Comparison of ENCODE assay signal across 10 cellular contexts in the genomic region with DNA sequence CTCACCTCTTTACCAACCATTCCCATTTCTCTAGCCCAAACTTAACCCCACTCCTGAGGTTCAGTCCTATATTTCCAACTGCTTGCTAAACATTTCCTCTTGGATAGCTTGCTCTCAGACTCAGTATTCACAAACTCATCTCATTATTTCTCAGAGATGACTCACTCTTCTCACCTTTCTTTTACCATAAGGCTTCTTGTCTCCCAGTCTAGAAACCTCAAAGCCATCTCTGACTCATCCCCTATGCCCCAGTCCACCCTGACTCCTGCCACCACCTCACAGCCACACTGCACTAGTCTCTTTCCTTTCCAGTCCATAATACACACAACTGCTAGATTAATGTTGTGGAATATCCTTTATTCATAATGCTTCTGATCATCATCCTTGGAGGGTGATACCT.
DNase-seq lines count a peak whose midpoint lies in the region; ATAC-seq and TF ChIP-seq lines count a peak whose summit lies in the region.
"Had no signal": no experiment of that assay in that cellular context is flagged by ENCODE, and none has a peak within 500 bp of the region (broad histone marks: within the 10 kb centered on the region; RNA-seq: fewer than 3 reads in every experiment).

No MANE protein-coding gene starts in this region.

- ATAC-seq in HG02970 (IDR thresholded peaks at IDR 0.05; ENCODE audit: low FRiP score, unreplicated experiment): peak; percentile 63
- ATAC-seq: Panc1 had no signal

- DNase-seq in activated T-cell treated with anti-CD3 and anti-CD28 coated beads, Interleukin-2, amount 50 U/mL, for 48 hours: peak; percentile 48 to 51
- no peak for DNase-seq in activated T-cell treated with anti-CD3 and anti-CD28 coated beads, Interleukin-2, amount 50 U/mL, for 24 hours
- DNase-seq in RPMI8226 (peak; percentile 39), erythroblast (lab: John Stamatoyannopoulos, UW) (no peak), NCI-H748 (lab: John Stamatoyannopoulos, UW; ENCODE audit: unreplicated experiment) (no peak), NCI-H187 (lab: John Stamatoyannopoulos, UW) (no peak)
- DNase-seq in stimulated activated CD8-positive, alpha-beta memory T cell treated with anti-CD3 and anti-CD28 coated beads, Interleukin-4, amount 100 ng/mL, for 48 hours: peak; percentile 32
- DNase-seq: hippocampal formation had no signal

- no peaks in the 10 kb centered on the region for H3K36me3 Mint-ChIP-seq in activated T-cell treated with anti-CD3 and anti-CD28 coated beads, Interleukin-2, amount 50 U/mL, for 24 hours (ENCODE audit: low read depth)

- TF ChIP-seq POLR2A in erythroblast (IDR thresholded peaks at IDR 0.05; ENCODE audit: low read length): no peak

- peaks cover 15% of the 10 kb centered on the region for H3K4me1 Mint-ChIP-seq in activated T-cell treated with anti-CD3 and anti-CD28 coated beads, Interleukin-2, amount 50 U/mL, for 24 hours (ENCODE audit: low read depth)

- H3K27ac Mint-ChIP-seq in activated T-cell treated with anti-CD3 and anti-CD28 coated beads, Interleukin-2, amount 50 U/mL, for 24 hours: no peak overlapping the region

- peaks cover 35% of the 10 kb centered on the region for H3K27me3 Mint-ChIP-seq in activated T-cell treated with anti-CD3 and anti-CD28 coated beads, Interleukin-2, amount 50 U/mL, for 24 hours

- no peaks in the 10 kb centered on the region for H3K9me3 Mint-ChIP-seq in activated T-cell treated with anti-CD3 and anti-CD28 coated beads, Interleukin-2, amount 50 U/mL, for 24 hours

- H3K4me3 Mint-ChIP-seq in activated T-cell treated with anti-CD3 and anti-CD28 coated beads, Interleukin-2, amount 50 U/mL, for 24 hours: no peak overlapping the region

Comparison
In these comparisons a context has a peak if more than half of its experiments do, and no peak if none do; other contexts are left out.
1. DNase-seq: peak in activated T-cell treated with anti-CD3 and anti-CD28 coated beads, Interleukin-2, amount 50 U/mL, for 48 hours (2 of 2), RPMI8226 (single experiment) and stimulated activated CD8-positive, alpha-beta memory T cell treated with anti-CD3 and anti-CD28 coated beads, Interleukin-4, amount 100 ng/mL, for 48 hours (single experiment); none in activated T-cell treated with anti-CD3 and anti-CD28 coated beads, Interleukin-2, amount 50 U/mL, for 24 hours (single experiment), erythroblast (0 of 2), NCI-H748 (single experiment) and NCI-H187 (0 of 2).